11 cellular contexts compared by ENCODE assay signal in the genomic region with DNA sequence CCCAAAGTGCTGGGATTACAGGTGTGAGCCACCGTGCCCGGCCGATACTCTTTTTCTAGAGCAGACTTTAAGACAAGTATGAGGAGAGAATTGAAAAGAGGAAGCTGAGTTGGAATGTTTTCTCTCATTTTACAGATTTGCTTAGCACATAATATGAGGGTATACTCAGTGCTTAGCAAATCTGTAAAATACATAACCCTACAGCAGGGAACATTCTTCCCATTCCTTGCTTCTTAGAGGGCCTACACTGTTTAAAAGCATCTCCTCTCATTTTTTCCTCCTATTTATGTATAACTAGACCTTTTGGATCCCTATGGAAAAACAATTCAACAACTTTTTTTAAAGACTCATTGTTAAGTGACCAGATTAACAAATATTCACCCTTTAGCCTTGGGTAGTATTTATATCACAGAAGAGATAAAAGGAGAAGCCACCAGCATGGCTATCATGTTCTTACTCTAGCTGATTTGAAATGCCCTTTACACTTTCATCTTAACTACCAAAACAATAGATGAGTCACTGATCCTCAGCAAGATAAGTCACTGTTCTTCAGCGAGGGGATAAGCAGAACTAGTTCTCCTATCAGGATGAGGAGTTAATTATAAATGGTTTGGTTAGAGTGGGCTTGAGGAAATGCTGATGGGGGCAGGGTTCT. TPM values are rescaled to one million over a fixed set of nuclear protein-coding genes. Genes with fewer than 3 reads are reported as not detected.
A peak's percentile ranks its signal among the peaks of the same experiment; 100 is the strongest.
DNase-seq lines count a peak whose midpoint lies in the region; ATAC-seq and TF ChIP-seq lines count a peak whose summit lies in the region.
"Had no signal": no experiment of that assay in that cellular context is flagged by ENCODE, and none has a peak within 500 bp of the region (broad histone marks: within the 10 kb centered on the region; RNA-seq: fewer than 3 reads in every experiment).

No MANE protein-coding gene starts in this region.

- H3K4me1 ChIP-seq in SJSA1 (replicated peaks) (peaks cover 24% of the 10 kb centered on the region), subcutaneous abdominal adipose tissue (ENCODE audit: control insufficient read depth in 5 of 5, insufficient read depth in 5 of 5, low read length in 5 of 5) (peaks cover 0 to 15% (median 6%) of the 10 kb centered on the region in 5 donors)
- H3K4me1 ChIP-seq: BLaER1 had no signal

- H3K4me3 Mint-ChIP-seq in activated T-cell treated with anti-CD3 and anti-CD28 coated beads, Interleukin-2, amount 50 U/mL, for 72 hours, result peak overlapping the region; percentile 46 to 51
- H3K4me3 Mint-ChIP-seq: memory B cell had no signal

- no peak for TF ChIP-seq CTCF in fibroblast of the aortic adventitia (IDR thresholded peaks at IDR 0.05; ENCODE audit: insufficient read depth, low read length)

- H3K27ac ChIP-seq in SJSA1 (peak overlapping the region; percentile 55), subcutaneous abdominal adipose tissue (ENCODE audit: low read depth, low read length) (peak overlapping the region; percentile 19)
- H3K27ac ChIP-seq: BLaER1 had no signal

- no peaks in the 10 kb centered on the region for H3K9me3 Mint-ChIP-seq in activated T-cell treated with anti-CD3 and anti-CD28 coated beads, Interleukin-2, amount 50 U/mL, for 72 hours
- H3K9me3 Mint-ChIP-seq: memory B cell had no signal

- H3K27ac Mint-ChIP-seq in activated T-cell treated with anti-CD3 and anti-CD28 coated beads, Interleukin-2, amount 50 U/mL, for 72 hours, result peak overlapping the region; percentile 62
- H3K27ac Mint-ChIP-seq: memory B cell had no signal

- H3K27me3 ChIP-seq in SJSA1 (replicated peaks), result no peaks in the 10 kb centered on the region
- H3K27me3 ChIP-seq in subcutaneous abdominal adipose tissue (ENCODE audit: control insufficient read depth in 5 of 5, insufficient read depth in 4 of 5, low read length in 5 of 5), result no peaks in the 10 kb centered on the region
- H3K27me3 ChIP-seq: BLaER1 had no signal

- no peaks in the 10 kb centered on the region for H3K9me3 ChIP-seq in SJSA1 (replicated peaks)
- H3K9me3 ChIP-seq in subcutaneous abdominal adipose tissue (ENCODE audit: control insufficient read depth in 5 of 5, low read length in 5 of 5), result no peaks in the 10 kb centered on the region
- H3K9me3 ChIP-seq: BLaER1 had no signal

- H3K4me3 ChIP-seq in SJSA1, result no peak overlapping the region
- no peak overlapping the region for H3K4me3 ChIP-seq in fibroblast of the aortic adventitia (ENCODE audit: low read depth, low read length)
- no peak overlapping the region for H3K4me3 ChIP-seq in subcutaneous abdominal adipose tissue (ENCODE audit: low read depth in 1 of 5, low read length in 5 of 5)
- H3K4me3 ChIP-seq: BLaER1 had no signal

- peaks cover 19% of the 10 kb centered on the region for H3K4me1 Mint-ChIP-seq in activated T-cell treated with anti-CD3 and anti-CD28 coated beads, Interleukin-2, amount 50 U/mL, for 72 hours (ENCODE audit: low read depth)

- H3K36me3 ChIP-seq in SJSA1 (peaks cover 4% of the 10 kb centered on the region), subcutaneous abdominal adipose tissue (ENCODE audit: control insufficient read depth in 5 of 5, insufficient read depth in 5 of 5, low read length in 5 of 5) (no peaks in the 10 kb centered on the region)
- H3K36me3 ChIP-seq: BLaER1 had no signal

- peak; percentile 92 for ATAC-seq in activated T-cell treated with anti-CD3 and anti-CD28 coated beads, Interleukin-2, amount 50 U/mL, for 72 hours (replicated peaks in 1 of 2)
- ATAC-seq in HG03520 (IDR thresholded peaks at IDR 0.05; ENCODE audit: unreplicated experiment), result no peak

- no peaks in the 10 kb centered on the region for H3K36me3 Mint-ChIP-seq in activated T-cell treated with anti-CD3 and anti-CD28 coated beads, Interleukin-2, amount 50 U/mL, for 72 hours (ENCODE audit: insufficient read depth in 2 of 2)

- H3K9ac ChIP-seq in subcutaneous abdominal adipose tissue (ENCODE audit: low read length in 5 of 5), result no peak overlapping the region
- H3K9ac ChIP-seq: BLaER1 had no signal

- no peaks in the 10 kb centered on the region for H3K27me3 Mint-ChIP-seq in activated T-cell treated with anti-CD3 and anti-CD28 coated beads, Interleukin-2, amount 50 U/mL, for 72 hours (ENCODE audit: low read depth)
- H3K27me3 Mint-ChIP-seq: memory B cell had no signal

- DNase-seq in activated T-cell treated with anti-CD3 and anti-CD28 coated beads, Interleukin-2, amount 50 U/mL, for 72 hours, result no peak
- DNase-seq in activated T-cell treated with anti-CD3 and anti-CD28 coated beads for 4 hours (no peak), SJSA1 (ENCODE audit: low read depth in 1 of 2, low spot score in 2 of 2) (peak in 1 of 2 experiments; percentile 83), fibroblast of the aortic adventitia (ENCODE audit: low read depth) (peak; percentile 55), ecto neural progenitor cell (ENCODE audit: low spot score) (no peak)
- DNase-seq in stimulated activated CD4-positive, alpha-beta T cell treated with anti-CD3 and anti-CD28 coated beads, Interleukin-2, amount 100 ng/mL, for 48 hours, result no peak
- DNase-seq: NCI-H345 had no signal

RNA-seq across cellular contexts. Expression of a gene that starts 23.7 kb away (rescaled TPM):
- 10 to 100 TPM; 25.3 to 27.0 TPM for total RNA-seq in activated T-cell treated with anti-CD3 and anti-CD28 coated beads, Interleukin-2, amount 50 U/mL, for 72 hours
- 57.5 and 88.8 TPM in 2 replicates for total RNA-seq in SJSA1 (2014; rRNA removed; shearing (Covaris generic))
- 39.7 and 81.2 TPM in 2 replicates for total RNA-seq in fibroblast of the aortic adventitia (ENCODE audit: low replicate concordance)
